In the genomic region with DNA sequence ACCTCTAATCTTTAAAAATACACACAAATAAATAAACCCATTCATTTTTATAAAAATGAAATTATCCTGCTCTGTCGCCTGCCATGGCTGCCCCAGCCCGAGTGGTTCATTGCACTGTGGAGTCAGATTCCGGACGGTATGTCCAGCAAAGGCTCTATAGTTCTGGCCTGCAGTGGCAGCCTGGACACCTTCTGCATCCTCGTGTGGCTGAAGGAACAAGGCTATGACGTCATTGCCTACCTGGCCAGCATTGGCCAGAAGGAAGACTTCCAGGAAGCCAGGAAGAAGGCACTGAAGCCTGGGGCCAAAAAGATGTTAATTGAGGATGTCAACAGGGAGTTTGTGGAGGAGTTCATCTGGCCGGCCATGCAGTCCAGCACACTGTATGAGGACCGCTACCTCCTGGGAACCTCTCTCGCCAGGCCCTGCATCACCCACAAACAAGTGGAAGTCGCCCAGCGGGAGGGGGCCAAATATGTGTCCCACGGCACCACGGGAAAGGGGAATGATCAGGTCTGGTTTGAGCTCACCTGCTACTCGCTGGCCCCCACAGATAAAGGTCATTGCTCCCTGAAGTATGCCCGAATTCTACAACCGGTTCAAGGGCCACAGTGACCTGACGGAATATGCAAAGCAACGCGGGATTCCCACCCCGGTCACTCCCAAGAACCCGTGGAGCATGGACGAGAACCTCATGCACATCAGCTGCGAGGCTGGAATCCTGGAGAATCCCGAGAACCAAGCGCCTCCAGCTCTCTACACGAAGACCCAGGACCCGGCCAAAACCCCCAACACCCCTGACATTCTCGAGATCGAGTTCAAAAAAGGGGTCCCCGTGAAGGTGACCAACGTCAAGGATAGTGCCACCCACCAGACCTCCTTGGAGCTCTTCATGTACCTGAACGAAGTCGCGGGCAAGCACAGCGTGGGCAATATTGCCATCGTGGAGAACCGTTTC, we compare ENCODE assay signal across 22 cellular contexts.
"Had no signal": no experiment of that assay in that cellular context is flagged by ENCODE, and none has a peak within 500 bp of the region (broad histone marks: within the 10 kb centered on the region; RNA-seq: fewer than 3 reads in every experiment).

No MANE protein-coding gene starts in this region.

- H3K27me3 ChIP-seq: dorsolateral prefrontal cortex, ovary, suprapubic skin, transverse colon, upper lobe of right lung, uterus had no signal

- H3K9me3 Mint-ChIP-seq: nephron; stimulated activated naive CD8-positive, alpha-beta T cell treated with anti-CD3 and anti-CD28 coated beads, Interleukin-15, Interleukin-2, amounts not matched to agents 100 ng/mL and 50 ng/mL, for 24 hours had no signal

- H3K36me3 Mint-ChIP-seq: stimulated activated naive B cell treated with anti-CD40 and anti-IgM and Interleukin-4, amounts not matched to agents 10 μg/mL and 1 μg/mL and 100 μg/mL, for 72 hours had no signal

- H3K27ac Mint-ChIP-seq: naive thymus-derived CD4-positive, alpha-beta T cell; nephron; stimulated activated naive B cell treated with anti-CD40 and anti-IgM and Interleukin-4, amounts not matched to agents 10 μg/mL and 1 μg/mL and 100 μg/mL, for 72 hours; stimulated activated naive CD8-positive, alpha-beta T cell treated with anti-CD3 and anti-CD28 coated beads, Interleukin-15, Interleukin-2, amounts not matched to agents 100 ng/mL and 50 ng/mL, for 24 hours had no signal

- H3K27me3 Mint-ChIP-seq: naive thymus-derived CD4-positive, alpha-beta T cell; stimulated activated naive B cell treated with anti-CD40 and anti-IgM and Interleukin-4, amounts not matched to agents 10 μg/mL and 1 μg/mL and 100 μg/mL, for 72 hours; stimulated activated naive CD8-positive, alpha-beta T cell treated with anti-CD3 and anti-CD28 coated beads, Interleukin-15, Interleukin-2, amounts not matched to agents 100 ng/mL and 50 ng/mL, for 24 hours had no signal

- H3K4me1 Mint-ChIP-seq: naive thymus-derived CD4-positive, alpha-beta T cell; stimulated activated naive B cell treated with anti-CD40 and anti-IgM and Interleukin-4, amounts not matched to agents 10 μg/mL and 1 μg/mL and 100 μg/mL, for 72 hours had no signal

- ATAC-seq: left lobe of liver; naive thymus-derived CD4-positive, alpha-beta T cell; stimulated activated naive B cell treated with anti-CD40 and anti-IgM and Interleukin-4, amounts not matched to agents 10 μg/mL and 1 μg/mL and 100 μg/mL, for 72 hours; upper lobe of right lung had no signal

- FAIRE-seq: colon, frontal cortex, keratinocyte had no signal

- H3K4me3 ChIP-seq: dorsolateral prefrontal cortex, ovary, skin epidermis, suprapubic skin, transverse colon, upper lobe of right lung, uterus had no signal

- H3K9me3 ChIP-seq: ovary, suprapubic skin, transverse colon, upper lobe of right lung, uterus had no signal

- H3K4me3 Mint-ChIP-seq: naive thymus-derived CD4-positive, alpha-beta T cell; nephron; stimulated activated naive B cell treated with anti-CD40 and anti-IgM and Interleukin-4, amounts not matched to agents 10 μg/mL and 1 μg/mL and 100 μg/mL, for 72 hours; stimulated activated naive CD8-positive, alpha-beta T cell treated with anti-CD3 and anti-CD28 coated beads, Interleukin-15, Interleukin-2, amounts not matched to agents 100 ng/mL and 50 ng/mL, for 24 hours had no signal

- H3K36me3 ChIP-seq: ovary, suprapubic skin, transverse colon, upper lobe of right lung, uterus had no signal

- H3K4me1 ChIP-seq: suprapubic skin, transverse colon, upper lobe of right lung, uterus had no signal

- DNase-seq: cerebellar nuclear complex; dorsolateral prefrontal cortex; effector CD4-positive, alpha-beta T cell; mesenchymal stem cell; midbrain; naive thymus-derived CD4-positive, alpha-beta T cell; occipital lobe; ovary; stimulated activated CD4-positive, alpha-beta T cell treated with anti-CD3 and anti-CD28 coated beads, Interleukin-15, amount 100 ng/mL, for 24 hours; stimulated activated CD4-positive, alpha-beta T cell treated with anti-CD3 and anti-CD28 coated beads, Interleukin-2, amount 100 ng/mL, for 48 hours; stimulated activated naive B cell treated with anti-CD40 and anti-IgM and Interleukin-4, amounts not matched to agents 10 μg/mL and 1 μg/mL and 100 μg/mL, for 72 hours; transverse colon; upper lobe of right lung; uterus had no signal

- H3K27ac ChIP-seq: dorsolateral prefrontal cortex, ovary, skin epidermis, suprapubic skin, transverse colon, upper lobe of right lung, uterus had no signal
